ENCODE assay signal across 1 cellular context in genomic region chr1:121205786-121206711, GRCh38. TPM values are rescaled to one million over a fixed set of nuclear protein-coding genes. Genes with fewer than 3 reads are reported as not detected.
"Had no signal": no experiment of that assay in that cellular context is flagged by ENCODE, and none has a peak within 500 bp of the region (broad histone marks: within the 10 kb centered on the region; RNA-seq: fewer than 3 reads in every experiment).

No MANE protein-coding gene starts in this region.

RNA-seq across cellular contexts. Expression of gene FAM72B, which starts 21.9 kb away (rescaled TPM):
- total RNA-seq: body of pancreas had no signal
